ENCODE assay signal across 31 cellular contexts in the genomic region with DNA sequence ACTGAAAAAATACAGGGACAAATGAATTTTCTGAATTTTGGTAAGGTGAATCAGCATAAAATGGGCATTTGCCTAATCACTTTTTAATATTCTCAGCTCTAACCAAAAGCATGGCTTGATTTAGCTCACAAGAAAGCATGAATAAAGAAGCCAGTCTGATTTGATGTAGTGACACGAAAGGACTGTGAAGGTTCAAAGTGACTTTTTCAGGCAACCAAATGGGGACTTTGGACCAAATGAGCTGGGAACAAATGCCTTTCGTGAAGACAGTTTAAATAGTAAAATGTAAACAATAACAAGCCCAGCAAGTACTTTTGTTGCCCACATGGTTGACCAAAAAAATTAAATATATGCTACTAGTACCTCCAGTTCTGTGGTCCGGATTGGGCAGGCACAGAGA. TPM values are rescaled to one million over a fixed set of nuclear protein-coding genes. Genes with fewer than 3 reads are reported as not detected.
"Had no signal": no experiment of that assay in that cellular context is flagged by ENCODE, and none has a peak within 500 bp of the region (broad histone marks: within the 10 kb centered on the region; RNA-seq: fewer than 3 reads in every experiment).

No MANE protein-coding gene starts in this region.

- H3K4me3 ChIP-seq: neural progenitor cell, ovary, psoas muscle, skin epidermis, smooth muscle cell, spleen, suprapubic skin, testis, tibial artery, transverse colon, upper lobe of right lung, uterus had no signal

- DNase-seq: natural killer cell; occipital lobe; ovary; posterior cingulate gyrus; psoas muscle; right cardiac atrium; spleen; stimulated activated CD4-positive, alpha-beta T cell treated with anti-CD3 and anti-CD28 coated beads, Interleukin-12 subunit alpha, Interleukin-12 subunit beta, amount 100 ng/mL, for 4 hours; stimulated activated CD4-positive, alpha-beta T cell treated with anti-CD3 and anti-CD28 coated beads, Interleukin-1b, Interleukin-23, amount 100 ng/mL, for 48 hours; stimulated activated CD4-positive, alpha-beta T cell treated with anti-CD3 and anti-CD28 coated beads, Interleukin-4, amount 100 ng/mL, for 1 hour; stimulated activated CD4-positive, alpha-beta T cell treated with anti-CD3 and anti-CD28 coated beads, Interleukin-4, amount 100 ng/mL, for 4 hours; stimulated activated CD8-positive, alpha-beta memory T cell treated with anti-CD3 and anti-CD28 coated beads, Interleukin-4, amount 100 ng/mL, for 48 hours; stimulated activated naive CD4-positive, alpha-beta T cell; stimulated activated naive CD8-positive, alpha-beta T cell treated with anti-CD3 and anti-CD28 coated beads, Interleukin-15, amount 100 ng/mL, for 72 hours; stimulated activated naive CD8-positive, alpha-beta T cell treated with anti-CD3 and anti-CD28 coated beads, Interleukin-15, Interleukin-2, amounts not matched to agents 100 U/mL and 50 U/mL, for 24 hours; substantia nigra; testis; tibial artery; transverse colon; upper lobe of right lung; uterus had no signal

- H3K36me3 ChIP-seq: neural progenitor cell, ovary, spleen, suprapubic skin, tibial artery, transverse colon, upper lobe of right lung, uterus had no signal

- H3K27me3 ChIP-seq: neural progenitor cell, ovary, spleen, suprapubic skin, testis, tibial artery, transverse colon, upper lobe of right lung, uterus had no signal

- ATAC-seq: natural killer cell; psoas muscle; right cardiac atrium; sciatic nerve; stimulated activated memory B cell treated with anti-CD40 and anti-IgM and Interleukin-4, amounts not matched to agents 10 μg/mL and 1 μg/mL and 100 μg/mL, for 72 hours; stimulated activated naive CD8-positive, alpha-beta T cell treated with anti-CD3 and anti-CD28 coated beads, Interleukin-15, amount 100 ng/mL, for 72 hours; stimulated activated naive CD8-positive, alpha-beta T cell treated with anti-CD3 and anti-CD28 coated beads, Interleukin-15, Interleukin-2, amounts not matched to agents 100 U/mL and 50 U/mL, for 24 hours; upper lobe of right lung had no signal

- H3K27ac ChIP-seq: neural progenitor cell, ovary, parathyroid adenoma, psoas muscle, skin epidermis, spleen, suprapubic skin, testis, tibial artery, transverse colon, upper lobe of right lung, uterus had no signal

- H3K4me2 ChIP-seq: neural progenitor cell, smooth muscle cell had no signal

- H3K9ac ChIP-seq: neural progenitor cell, parathyroid adenoma had no signal

- H3K4me1 ChIP-seq: neural progenitor cell, parathyroid adenoma, psoas muscle, spleen, suprapubic skin, testis, tibial artery, transverse colon, upper lobe of right lung, uterus had no signal

- H3K9me3 ChIP-seq: ovary, psoas muscle, suprapubic skin, testis, tibial artery, transverse colon, upper lobe of right lung, uterus had no signal

RNA-seq across cellular contexts. Expression of a gene that starts 12.9 kb away (rescaled TPM):
- total RNA-seq: natural killer cell, osteoblast, progenitor cell of endocrine pancreas, renal cortical epithelial cell, right cardiac atrium, smooth muscle cell, spleen had no signal
